ENCODE assay signal across 14 cellular contexts in genomic region chr3:58048301-58048700, GRCh38. TPM values are rescaled to one million over a fixed set of nuclear protein-coding genes. Genes with fewer than 3 reads are reported as not detected.
DNase-seq lines count a peak whose midpoint lies in the region; ATAC-seq and TF ChIP-seq lines count a peak whose summit lies in the region.
"Had no signal": no experiment of that assay in that cellular context is flagged by ENCODE, and none has a peak within 500 bp of the region (broad histone marks: within the 10 kb centered on the region; RNA-seq: fewer than 3 reads in every experiment).

No MANE protein-coding gene starts in this region.

- H3K14ac ChIP-seq in H9 (ENCODE audit: insufficient read depth, low read length) = no peak overlapping the region

- no peaks in the 10 kb centered on the region for H3K9me3 ChIP-seq in H9 (ENCODE audit: control insufficient read depth, low read depth, low read length)

- H3K79me1 ChIP-seq in H9 (ENCODE audit: insufficient read depth, low read depth, low read length, poor library complexity, severe bottlenecking) = peaks cover 9% of the 10 kb centered on the region

- H2BK20ac ChIP-seq in H9 (ENCODE audit: low read depth, low read length, poor library complexity, severe bottlenecking) = no peak overlapping the region

- H3K4me3 Mint-ChIP-seq in H9 = no peak overlapping the region

- H3K36me3 ChIP-seq in rectal smooth muscle tissue (ENCODE audit: control insufficient read depth, insufficient read depth, low read length) = no peaks in the 10 kb centered on the region

- H3K27ac ChIP-seq in H9 (ENCODE audit: insufficient read length, low read depth, low read length) = peak overlapping the region; percentile 21
- H3K27ac ChIP-seq in VCaP = peak overlapping the region; percentile 17; the same call in 1 of the 2 replicates
- peak overlapping the region; percentile 78 for H3K27ac ChIP-seq in rectal smooth muscle tissue (ENCODE audit: low read depth, low read length)
- H3K27ac ChIP-seq: HL-60 had no signal

- DNase-seq in H9 (no peak), left ventricle myocardium superior (no peak), amniotic stem cell (lab: John Stamatoyannopoulos, UW) (no peak), KBM-7 (no peak), NCI-H774 (lab: John Stamatoyannopoulos, UW) (no peak)
- DNase-seq: activated CD4-positive, alpha-beta T cell treated with anti-CD3 and anti-CD28 coated beads for 1 hour; amygdala; DMS79 treated with DMSO at 0.1 percent for 48 hours; NCI-H345; stimulated activated CD4-positive, alpha-beta T cell treated with anti-CD3 and anti-CD28 coated beads, Interleukin-4, amount 100 ng/mL, for 1 hour had no signal

- no peak overlapping the region for H3K4ac ChIP-seq in H9 (ENCODE audit: low read depth, low read length)

- no peaks in the 10 kb centered on the region for H3K23me2 ChIP-seq in H9 (ENCODE audit: insufficient read length, low read depth, low read length, poor library complexity, severe bottlenecking)

- no peak overlapping the region for H4K5ac ChIP-seq in H9 (ENCODE audit: insufficient read length, low read depth, low read length)

- no peaks in the 10 kb centered on the region for H3K9me3 Mint-ChIP-seq in H9

- H3K36me3 Mint-ChIP-seq in H9 (ENCODE audit: insufficient read depth in 1 of 3, low read depth in 3 of 3) = no peaks in the 10 kb centered on the region; a peak in 1 of 7 replicates

- no peak overlapping the region for H3K18ac ChIP-seq in H9 (ENCODE audit: insufficient read length, low read depth, low read length)

- no peak overlapping the region for H3K56ac ChIP-seq in H9 (ENCODE audit: insufficient read length, low read depth, low read length)

- in situ Hi-C loops in KBM-7 (cut with MboI; ENCODE audit: low pct_unique_long_range_greater_than_20kb, low sequenced_read_pairs) = no loop called here

- no peak overlapping the region for H3K4me2 ChIP-seq in H9 (ENCODE audit: insufficient read depth, insufficient read length, low read length)

- H2BK120ac ChIP-seq in H9 (ENCODE audit: low read depth, low read length, poor library complexity, severe bottlenecking) = no peak overlapping the region

- H2BK15ac ChIP-seq in H9 (ENCODE audit: low read depth, low read length) = no peak overlapping the region

- H3K4me1 ChIP-seq in H9 (ENCODE audit: insufficient read depth, low read length) (peaks cover 25% of the 10 kb centered on the region), rectal smooth muscle tissue (ENCODE audit: control insufficient read depth, insufficient read depth, low read length) (peaks cover 38% of the 10 kb centered on the region)

- H3K9ac ChIP-seq in H9 (ENCODE audit: extremely low read depth, insufficient read length, low read length) = no peak overlapping the region
- H3K9ac ChIP-seq in rectal smooth muscle tissue (ENCODE audit: low read length) = no peak overlapping the region

- no peak overlapping the region for H2BK12ac ChIP-seq in H9 (ENCODE audit: insufficient read length, low read depth, low read length)

- no peak overlapping the region for H3K4me3 ChIP-seq in rectal smooth muscle tissue (ENCODE audit: low read length)

- intact Hi-C loops in left ventricle myocardium superior (cut with micrococcal nuclease) = no loop called here

- no peak overlapping the region for H4K8ac ChIP-seq in H9 (replicated peaks; ENCODE audit: insufficient read length, low read depth, low read length)

- H3K4me1 Mint-ChIP-seq in H9 = peaks cover 60 to 65% of the 10 kb centered on the region in 2 experiments

- no peak overlapping the region for H2AFZ ChIP-seq in H9 (ENCODE audit: low read length)

- H3K27ac Mint-ChIP-seq in H9 = peak overlapping the region; percentile 69 to 99 (median 99)

- peaks cover 34% of the 10 kb centered on the region; the same call in 1 of the 2 replicates for H3K79me2 ChIP-seq in H9 (ENCODE audit: insufficient read depth, low read length)

- no peak overlapping the region for H3T11ph ChIP-seq in H9 (ENCODE audit: low read length)

- H3K27me3 Mint-ChIP-seq in H9 (ENCODE audit: low read depth) = no peaks in the 10 kb centered on the region

- no peak overlapping the region for H2BK5ac ChIP-seq in H9 (ENCODE audit: insufficient read length, low read length)

- no CpG with 5 or more reads among the region's 4 CpGs for WGBS in H9 (ENCODE audit: extremely low coverage, insufficient read length, low lambda C conversion rate)

- ATAC-seq in left ventricle myocardium superior = peak; percentile 50
- ATAC-seq in GM19395 (IDR thresholded peaks at IDR 0.05; ENCODE audit: unreplicated experiment) = no peak

- no peak overlapping the region for H2AK5ac ChIP-seq in H9 (ENCODE audit: insufficient read length, low read length)

- H3K27me3 ChIP-seq in H9 (ENCODE audit: insufficient read depth, low read length) = no peaks in the 10 kb centered on the region
- H3K27me3 ChIP-seq in rectal smooth muscle tissue (ENCODE audit: control insufficient read depth, insufficient read depth, low read length) = no peaks in the 10 kb centered on the region

- no peak for TF ChIP-seq CTCF in H9 (conservative IDR thresholded peaks at IDR 0.05)
- TF ChIP-seq CTCF in VCaP (conservative IDR thresholded peaks at IDR 0.05) = no peak

- H4K20me1 ChIP-seq in H9 (ENCODE audit: control insufficient read depth, insufficient read depth, insufficient read length) = peaks cover 3% of the 10 kb centered on the region

- H4K91ac ChIP-seq in H9 (ENCODE audit: insufficient read length, low read depth, low read length) = no peak overlapping the region

- H3K23ac ChIP-seq in H9 (ENCODE audit: insufficient read length, low read depth, low read length) = no peak overlapping the region

RNA-seq across cellular contexts. Expression of gene FLNB, which starts 40.1 kb away (rescaled TPM):
- 75.8 and 83.4 TPM in 2 replicates for total RNA-seq in H9 (2021)
- 33.7 TPM for total RNA-seq in left ventricle myocardium superior

Comparison
In these comparisons a context has a peak if more than half of its experiments do, and no peak if none do; other contexts are left out.
1. H3K27ac ChIP-seq: peak in every context shown above with its lines; median percentile 78 in rectal smooth muscle tissue; 21 in H9; 17 in VCaP.